In genomic region chr16:10314811-10315210, GRCh38 we compare ENCODE assay signal across 10 cellular contexts.
DNase-seq lines count a peak whose midpoint lies in the region; ATAC-seq, FAIRE-seq and TF ChIP-seq lines count a peak whose summit lies in the region.
"Had no signal": no experiment of that assay in that cellular context is flagged by ENCODE, and none has a peak within 500 bp of the region (broad histone marks: within the 10 kb centered on the region; RNA-seq: fewer than 3 reads in every experiment).

No MANE protein-coding gene starts in this region.

- FAIRE-seq in urothelium cell line (lab: Jason Lieb, UNC) = no peak
- FAIRE-seq: G401.6 had no signal

- H3K36me3 Mint-ChIP-seq in natural killer cell = no peaks in the 10 kb centered on the region
- no peaks in the 10 kb centered on the region for H3K36me3 Mint-ChIP-seq in natural killer cell treated with Interleukin-12 subunit alpha and Interleukin-12 subunit beta and Interleukin-15 and Interleukin-18, amount 100 ng/mL, for 72 hours

- DNase-seq in natural killer cell (no peak), SK-MEL-5 (ENCODE audit: low read depth, low spot score) (peak; percentile 51), fibroblast of the aortic adventitia (ENCODE audit: low read depth) (peak; percentile 8), urothelium cell line (ENCODE audit: low spot score) (peak; percentile 36), NCI-H1930 (lab: John Stamatoyannopoulos, UW) (no peak), posterior vena cava (ENCODE audit: low spot score) (no peak)
- DNase-seq in natural killer cell treated with Interleukin-12 subunit alpha and Interleukin-12 subunit beta and Interleukin-15 and Interleukin-18, amount 100 ng/mL, for 72 hours (ENCODE audit: low spot score) = no peak
- DNase-seq: NCI-H524 treated with DMSO at 0.1 percent for 48 hours had no signal

- H3K4me1 Mint-ChIP-seq in natural killer cell = peaks cover 0 to 10% of the 10 kb centered on the region in 2 donors
- H3K4me1 Mint-ChIP-seq in natural killer cell treated with Interleukin-12 subunit alpha and Interleukin-12 subunit beta and Interleukin-15 and Interleukin-18, amount 100 ng/mL, for 72 hours (ENCODE audit: low read depth in 2 of 2) = no peaks in the 10 kb centered on the region

- H3K4me3 Mint-ChIP-seq in natural killer cell = no peak overlapping the region
- H3K4me3 Mint-ChIP-seq in natural killer cell treated with Interleukin-12 subunit alpha and Interleukin-12 subunit beta and Interleukin-15 and Interleukin-18, amount 100 ng/mL, for 72 hours = no peak overlapping the region

- no peak overlapping the region for H3K4me3 ChIP-seq in fibroblast of the aortic adventitia (ENCODE audit: low read depth, low read length)

- peak overlapping the region; percentile 26 to 35 for H3K27ac Mint-ChIP-seq in natural killer cell
- H3K27ac Mint-ChIP-seq in natural killer cell treated with Interleukin-12 subunit alpha and Interleukin-12 subunit beta and Interleukin-15 and Interleukin-18, amount 100 ng/mL, for 72 hours = no peak overlapping the region

- intact Hi-C loops in natural killer cell (cut with micrococcal nuclease) (loop anchor here (1.0 kb wide), 1 partner anchor 194 kb away; no protein-coding TSS in a partner anchor), posterior vena cava (cut with DNase I) (loop anchor here in 1 of 2 donors (10.0 kb wide), 1 partner anchor 190 kb away; no protein-coding TSS in a partner anchor)

- TF ChIP-seq CTCF in natural killer cell (IDR thresholded peaks at IDR 0.05) (peak; percentile 45), fibroblast of the aortic adventitia (IDR thresholded peaks at IDR 0.05; ENCODE audit: insufficient read depth, low read length) (no peak)

- in situ Hi-C loops in SK-MEL-5 (cut with HindIII; ENCODE audit: low pct_unique_long_range_greater_than_20kb, low sequenced_read_pairs) = no loop called here

- peak in 1 of 3 donors; percentile 46 for ATAC-seq in natural killer cell
- no peak for ATAC-seq in natural killer cell treated with Interleukin-12 subunit alpha and Interleukin-12 subunit beta and Interleukin-15 and Interleukin-18, amount 100 ng/mL, for 72 hours
- ATAC-seq in HG03045 (IDR thresholded peaks at IDR 0.05; ENCODE audit: unreplicated experiment) = no peak

- H3K27me3 Mint-ChIP-seq in natural killer cell (ENCODE audit: low read depth in 2 of 2) = no peaks in the 10 kb centered on the region
- no peaks in the 10 kb centered on the region for H3K27me3 Mint-ChIP-seq in natural killer cell treated with Interleukin-12 subunit alpha and Interleukin-12 subunit beta and Interleukin-15 and Interleukin-18, amount 100 ng/mL, for 72 hours

- H3K9me3 Mint-ChIP-seq in natural killer cell = no peaks in the 10 kb centered on the region
- no peaks in the 10 kb centered on the region for H3K9me3 Mint-ChIP-seq in natural killer cell treated with Interleukin-12 subunit alpha and Interleukin-12 subunit beta and Interleukin-15 and Interleukin-18, amount 100 ng/mL, for 72 hours

Comparison
In these comparisons a context has a peak if more than half of its experiments do, and no peak if none do; other contexts are left out.
1. H3K27ac Mint-ChIP-seq: peak in natural killer cell (2 of 2); none in natural killer cell treated with Interleukin-12 subunit alpha and Interleukin-12 subunit beta and Interleukin-15 and Interleukin-18, amount 100 ng/mL, for 72 hours (0 of 2).
2. DNase-seq: peak in SK-MEL-5 (single experiment), fibroblast of the aortic adventitia (single experiment) and urothelium cell line (single experiment); none in natural killer cell (single experiment), natural killer cell treated with Interleukin-12 subunit alpha and Interleukin-12 subunit beta and Interleukin-15 and Interleukin-18, amount 100 ng/mL, for 72 hours (single experiment), NCI-H1930 (0 of 2) and posterior vena cava (single experiment).